Comparison of ENCODE assay signal across 17 cellular contexts in genomic region chr5:148491793-148492184, GRCh38.
"Had no signal": no experiment of that assay in that cellular context is flagged by ENCODE, and none has a peak within 500 bp of the region (broad histone marks: within the 10 kb centered on the region; RNA-seq: fewer than 3 reads in every experiment).

No MANE protein-coding gene starts in this region.

- ATAC-seq: activated CD8-positive, alpha-beta T cell treated with anti-CD3 and anti-CD28 coated beads for 36 hours; activated T-cell treated with anti-CD3 and anti-CD28 coated beads, Interleukin-2, amount 50 U/mL, for 4 hours; activated T-helper 17 cell treated with anti-CD3 and anti-CD28 coated beads, Interleukin-2, amount 50 U/mL, for 72 hours; mucosa of descending colon; T-helper 17 cell; WTC11 had no signal

- DNase-seq: activated CD4-positive, alpha-beta T cell treated with anti-CD3 and anti-CD28 coated beads, Interleukin-2, amount 50 U/mL, for 1 hour; activated CD8-positive, alpha-beta T cell treated with anti-CD3 and anti-CD28 coated beads for 36 hours; activated gamma-delta T cell treated with Interleukin-2 at 50 U/mL for 16 hours; activated T-cell treated with anti-CD3 and anti-CD28 coated beads, Interleukin-2, amount 50 U/mL, for 4 hours; cerebellar nuclear complex; colonic mucosa; effector CD8-positive, alpha-beta T cell; mucosa of descending colon; stimulated activated CD4-positive, alpha-beta T cell treated with anti-CD3 and anti-CD28 coated beads, Interleukin-15, amount 100 ng/mL, for 24 hours; stimulated activated CD4-positive, alpha-beta T cell treated with anti-CD3 and anti-CD28 coated beads, Interleukin-2, amount 100 ng/mL, for 24 hours; stimulated activated naive CD4-positive, alpha-beta T cell; T-helper 17 cell; T1000 had no signal

- H3K36me3 ChIP-seq: colonic mucosa, tibial nerve had no signal

- H3K27ac ChIP-seq: colonic mucosa, epithelial cell of prostate, tibial nerve had no signal

- H3K27me3 ChIP-seq: colonic mucosa, tibial nerve had no signal

- H3K4me3 ChIP-seq: colonic mucosa, mucosa of descending colon, tibial nerve had no signal

- H3K9me3 ChIP-seq: colonic mucosa, mucosa of descending colon, tibial nerve had no signal

- H3K4me1 ChIP-seq: colonic mucosa, tibial nerve had no signal
